Comparison of ENCODE assay signal across 23 cellular contexts in genomic region chr4:73875401-73875800, GRCh38. TPM values are rescaled to one million over a fixed set of nuclear protein-coding genes. Genes with fewer than 3 reads are reported as not detected.
"Had no signal": no experiment of that assay in that cellular context is flagged by ENCODE, and none has a peak within 500 bp of the region (broad histone marks: within the 10 kb centered on the region; RNA-seq: fewer than 3 reads in every experiment).

No MANE protein-coding gene starts in this region.

- H3K9me3 ChIP-seq: right lobe of liver, thoracic aorta, transverse colon, upper lobe of right lung, uterus had no signal

- H3K27ac ChIP-seq: dorsolateral prefrontal cortex, epithelial cell of prostate, parathyroid adenoma, right lobe of liver, thoracic aorta, transverse colon, upper lobe of right lung, uterus had no signal

- H3K4me1 ChIP-seq: parathyroid adenoma, right lobe of liver, uterus had no signal

- H3K27me3 ChIP-seq: right lobe of liver, transverse colon, upper lobe of right lung, uterus had no signal

- ATAC-seq: esophagus mucosa; left lobe of liver; natural killer cell; right lobe of liver; stimulated activated memory B cell treated with anti-CD40 and anti-IgM and Interleukin-4, amounts not matched to agents 10 μg/mL and 1 μg/mL and 100 μg/mL, for 72 hours; upper lobe of right lung had no signal

- DNase-seq: cerebellar nuclear complex; dorsolateral prefrontal cortex; effector CD4-positive, alpha-beta T cell; endodermal cell; foreskin melanocyte; kidney; natural killer cell; right lobe of liver; stimulated activated CD4-positive, alpha-beta T cell treated with anti-CD3 and anti-CD28 coated beads, Interleukin-4, amount 100 ng/mL, for 4 hours; transverse colon; upper lobe of right lung; uterus had no signal

- H3K79me2 ChIP-seq: parathyroid adenoma had no signal

- H3K36me3 ChIP-seq: right lobe of liver, thoracic aorta, transverse colon, upper lobe of right lung, uterus had no signal

- H2AFZ ChIP-seq: parathyroid adenoma had no signal

- H3K4me3 ChIP-seq: dorsolateral prefrontal cortex, lung, right lobe of liver, thoracic aorta, transverse colon, upper lobe of right lung, uterus had no signal

- H3K9ac ChIP-seq: parathyroid adenoma had no signal

RNA-seq across cellular contexts. Expression of gene CXCL1, which starts 6.2 kb away (rescaled TPM):
- polyA plus RNA-seq: neural cell had no signal

RNA-seq across cellular contexts. Expression of gene PF4V1, which starts 22.3 kb away (rescaled TPM):
- total RNA-seq: dorsolateral prefrontal cortex, endodermal cell, esophagus mucosa, left lobe of liver, lung, omental fat pad, progenitor cell of endocrine pancreas, right lobe of liver, thoracic aorta, transverse colon, upper lobe of right lung, uterus had no signal
- polyA plus RNA-seq: neural cell had no signal

RNA-seq across cellular contexts. Expression of gene CXCL6, which starts 38.9 kb away (rescaled TPM):
- total RNA-seq: mononuclear cell, natural killer cell, thoracic aorta, transverse colon, upper lobe of right lung had no signal
- polyA plus RNA-seq: neural cell had no signal
